ENCODE assay signal across 8 cellular contexts in the genomic region with DNA sequence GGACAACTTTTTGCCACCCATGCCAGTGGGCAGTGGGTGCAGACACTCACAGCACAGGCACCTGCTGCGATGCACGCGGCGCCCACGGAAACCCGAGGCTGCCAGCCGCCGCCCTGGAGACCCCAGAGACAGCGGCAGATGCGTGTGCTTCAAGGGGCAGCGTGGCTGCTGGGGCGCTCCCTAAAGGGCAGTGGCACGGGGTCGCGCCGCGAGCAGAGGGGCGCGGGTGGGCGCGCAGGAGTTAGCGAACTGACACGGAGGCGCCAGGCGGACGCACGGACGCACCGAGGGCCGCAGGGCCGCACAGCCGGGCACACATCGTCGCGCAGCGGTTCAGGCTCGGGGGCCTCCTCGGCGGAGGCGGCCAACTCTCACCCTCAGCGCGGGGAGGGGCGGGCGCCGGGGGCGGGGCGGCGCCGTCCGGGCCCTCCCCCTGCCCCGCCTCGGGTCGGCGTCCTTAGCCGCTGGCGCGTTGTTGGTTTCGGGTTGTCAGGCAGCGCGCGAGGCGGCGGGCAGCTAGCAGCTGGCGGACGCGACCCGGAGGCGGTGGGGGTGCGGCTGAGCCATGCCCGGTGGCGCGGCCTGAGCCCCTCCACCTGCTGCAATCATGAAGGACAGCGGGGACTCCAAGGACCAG. TPM values are rescaled to one million over a fixed set of nuclear protein-coding genes. Genes with fewer than 3 reads are reported as not detected.
DNase-seq lines count a peak whose midpoint lies in the region; ATAC-seq, FAIRE-seq and TF ChIP-seq lines count a peak whose summit lies in the region.

A gene with protein sequence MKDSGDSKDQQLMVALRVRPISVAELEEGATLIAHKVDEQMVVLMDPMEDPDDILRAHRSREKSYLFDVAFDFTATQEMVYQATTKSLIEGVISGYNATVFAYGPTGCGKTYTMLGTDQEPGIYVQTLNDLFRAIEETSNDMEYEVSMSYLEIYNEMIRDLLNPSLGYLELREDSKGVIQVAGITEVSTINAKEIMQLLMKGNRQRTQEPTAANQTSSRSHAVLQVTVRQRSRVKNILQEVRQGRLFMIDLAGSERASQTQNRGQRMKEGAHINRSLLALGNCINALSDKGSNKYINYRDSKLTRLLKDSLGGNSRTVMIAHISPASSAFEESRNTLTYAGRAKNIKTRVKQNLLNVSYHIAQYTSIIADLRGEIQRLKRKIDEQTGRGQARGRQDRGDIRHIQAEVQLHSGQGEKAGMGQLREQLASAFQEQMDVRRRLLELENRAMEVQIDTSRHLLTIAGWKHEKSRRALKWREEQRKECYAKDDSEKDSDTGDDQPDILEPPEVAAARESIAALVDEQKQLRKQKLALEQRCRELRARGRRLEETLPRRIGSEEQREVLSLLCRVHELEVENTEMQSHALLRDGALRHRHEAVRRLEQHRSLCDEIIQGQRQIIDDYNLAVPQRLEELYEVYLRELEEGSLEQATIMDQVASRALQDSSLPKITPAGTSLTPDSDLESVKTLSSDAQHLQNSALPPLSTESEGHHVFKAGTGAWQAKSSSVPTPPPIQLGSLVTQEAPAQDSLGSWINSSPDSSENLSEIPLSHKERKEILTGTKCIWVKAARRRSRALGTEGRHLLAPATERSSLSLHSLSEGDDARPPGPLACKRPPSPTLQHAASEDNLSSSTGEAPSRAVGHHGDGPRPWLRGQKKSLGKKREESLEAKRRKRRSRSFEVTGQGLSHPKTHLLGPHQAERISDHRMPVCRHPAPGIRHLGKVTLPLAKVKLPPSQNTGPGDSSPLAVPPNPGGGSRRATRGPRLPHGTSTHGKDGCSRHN (plus strand): TSS at position 484 of the 637 bp plus-strand sequence. CDS start 124 bp downstream, at position 608.

- H3K27me3 Mint-ChIP-seq in activated CD8-positive, alpha-beta T cell treated with anti-CD3 and anti-CD28 coated beads, Interleukin-2, amount 10 ng/mL, durations not matched to agents 7 days and 5 days (ENCODE audit: low read depth): peaks cover 27% of the 10 kb centered on the region

- no peak within 1 kb of the TSS for H2AFZ ChIP-seq in neuron (ENCODE audit: low read depth, low read length)

- CTCF ChIA-PET in activated CD8-positive, alpha-beta T cell treated with anti-CD3 and anti-CD28 coated beads, Interleukin-2, amount 10 ng/mL, durations not matched to agents 7 days and 5 days (lab: Charles Lee): no interaction called here

- no peaks in the 10 kb centered on the region for H3K36me3 Mint-ChIP-seq in activated CD8-positive, alpha-beta T cell treated with anti-CD3 and anti-CD28 coated beads, Interleukin-2, amount 10 ng/mL, durations not matched to agents 7 days and 5 days (ENCODE audit: low read depth)

- no peak within 1 kb of the TSS for H3K27ac Mint-ChIP-seq in activated CD8-positive, alpha-beta T cell treated with anti-CD3 and anti-CD28 coated beads, Interleukin-2, amount 10 ng/mL, durations not matched to agents 7 days and 5 days

- no peak within 1 kb of the TSS for H3K27ac ChIP-seq in esophagus muscularis mucosa (replicated peaks in 1 of 4)
- H3K27ac ChIP-seq in stomach smooth muscle (ENCODE audit: low read length): no peak within 1 kb of the TSS

- H3K9me3 Mint-ChIP-seq in activated CD8-positive, alpha-beta T cell treated with anti-CD3 and anti-CD28 coated beads, Interleukin-2, amount 10 ng/mL, durations not matched to agents 7 days and 5 days (ENCODE audit: insufficient read depth): no peaks in the 10 kb centered on the region

- peak within 1 kb of the TSS; percentile 39 to 56 (median 46) for H3K4me3 ChIP-seq in esophagus muscularis mucosa
- peak within 1 kb of the TSS; percentile 8 for H3K4me3 ChIP-seq in neuron (ENCODE audit: low read length)
- peak within 1 kb of the TSS; percentile 65 to 70 for H3K4me3 ChIP-seq in stomach smooth muscle (ENCODE audit: low read length in 2 of 2)

- intact Hi-C loops in esophagus muscularis mucosa (cut with DNase I): no loop called here

- peak within 1 kb of the TSS; percentile 28 for H3K4me3 Mint-ChIP-seq in activated CD8-positive, alpha-beta T cell treated with anti-CD3 and anti-CD28 coated beads, Interleukin-2, amount 10 ng/mL, durations not matched to agents 7 days and 5 days

- H3K27me3 ChIP-seq in esophagus muscularis mucosa (peaks cover 0 to 67% (median 9%) of the 10 kb centered on the region in 4 donors), neuron (ENCODE audit: insufficient read depth, low read length) (peaks cover 61% of the 10 kb centered on the region), stomach smooth muscle (ENCODE audit: control insufficient read depth in 1 of 2, insufficient read depth in 2 of 2, low read length in 2 of 2) (peaks cover 20 to 24% of the 10 kb centered on the region in 2 donors)

- FAIRE-seq in D721Med (lab: Jason Lieb, UNC): no peak

- DNase-seq in D721Med (ENCODE audit: insufficient read length, low spot score): peak; percentile 91
- peak; percentile 69 for DNase-seq in activated CD8-positive, alpha-beta T cell treated with anti-CD3 and anti-CD28 coated beads, Interleukin-2, amount 10 ng/mL, durations not matched to agents 7 days and 5 days
- no peak for DNase-seq in esophagus muscularis mucosa (ENCODE audit: extremely low spot score)
- DNase-seq in T1000 (lab: John Stamatoyannopoulos, UW): no peak
- DNase-seq in dedifferentiated amniotic fluid mesenchymal stem cell (ENCODE audit: extremely low spot score): no peak

- no peak for TF ChIP-seq CTCF in D721Med (IDR thresholded peaks at IDR 0.05; ENCODE audit: insufficient read depth, missing control alignments)
- TF ChIP-seq CTCF in esophagus muscularis mucosa (IDR thresholded peaks at IDR 0.05): no peak

- WGBS in esophagus muscularis mucosa: no CpG with 5 or more reads among the region's 73 CpGs

- ATAC-seq in HG03139 (IDR thresholded peaks at IDR 0.05; ENCODE audit: unreplicated experiment): peak; percentile 62
- peak; percentile 92 for ATAC-seq in activated CD8-positive, alpha-beta T cell treated with anti-CD3 and anti-CD28 coated beads, Interleukin-2, amount 10 ng/mL, durations not matched to agents 7 days and 5 days

- H3K36me3 ChIP-seq in esophagus muscularis mucosa (no peaks in the 10 kb centered on the region), neuron (ENCODE audit: insufficient read depth, low read length) (no peaks in the 10 kb centered on the region), stomach smooth muscle (ENCODE audit: control insufficient read depth in 2 of 2, insufficient read depth in 2 of 2, low read length in 2 of 2) (no peaks in the 10 kb centered on the region)

- no peaks in the 10 kb centered on the region for H3K9me3 ChIP-seq in esophagus muscularis mucosa
- no peaks in the 10 kb centered on the region for H3K9me3 ChIP-seq in neuron (ENCODE audit: low read length)
- H3K9me3 ChIP-seq in stomach smooth muscle (ENCODE audit: control insufficient read depth in 2 of 2, low read length in 2 of 2): no peaks in the 10 kb centered on the region

- H3K4me1 ChIP-seq in esophagus muscularis mucosa (peaks cover 18 to 21% (median 19%) of the 10 kb centered on the region in 4 donors), neuron (ENCODE audit: insufficient read depth, low read length) (peaks cover 12% of the 10 kb centered on the region), stomach smooth muscle (ENCODE audit: control insufficient read depth, insufficient read depth, low read length) (peaks cover 14% of the 10 kb centered on the region)

- TF ChIP-seq POLR2A in esophagus muscularis mucosa (IDR thresholded peaks at IDR 0.05; ENCODE audit: low read depth): no peak

- peaks cover 36% of the 10 kb centered on the region for H3K4me1 Mint-ChIP-seq in activated CD8-positive, alpha-beta T cell treated with anti-CD3 and anti-CD28 coated beads, Interleukin-2, amount 10 ng/mL, durations not matched to agents 7 days and 5 days (ENCODE audit: low read depth)

- no peak for TF ChIP-seq EP300 in esophagus muscularis mucosa (IDR thresholded peaks at IDR 0.05)

- H3K9ac ChIP-seq in stomach smooth muscle (ENCODE audit: low read length in 2 of 2): no peak within 1 kb of the TSS

- POLR2A ChIA-PET in activated CD8-positive, alpha-beta T cell treated with anti-CD3 and anti-CD28 coated beads, Interleukin-2, amount 10 ng/mL, durations not matched to agents 7 days and 5 days (lab: Charles Lee): no interaction called here

RNA-seq across cellular contexts. Expression of the gene that starts here (rescaled TPM):
- under 1 TPM; 0.37 TPM for total RNA-seq in activated CD8-positive, alpha-beta T cell treated with anti-CD3 and anti-CD28 coated beads, Interleukin-2, amount 10 ng/mL, durations not matched to agents 7 days and 5 days
- 1 to 10 TPM in 3 of 4 donors, under 1 TPM in 1; under 0.01 to 3.8 (median 1.3) TPM for total RNA-seq in esophagus muscularis mucosa

Comparison
In these comparisons a context has a peak if more than half of its experiments do, and no peak if none do; other contexts are left out.
1. Peak in DNase-seq and ATAC-seq in activated CD8-positive, alpha-beta T cell treated with anti-CD3 and anti-CD28 coated beads, Interleukin-2, amount 10 ng/mL, durations not matched to agents 7 days and 5 days; RNA of the gene not detected or under 1 TPM.
2. H3K4me3 ChIP-seq: peak in every context shown above with its lines; median percentile 68 in stomach smooth muscle; 46 in esophagus muscularis mucosa; 8 in neuron.